ENCODE assay signal across 1 cellular context in the genomic region with DNA sequence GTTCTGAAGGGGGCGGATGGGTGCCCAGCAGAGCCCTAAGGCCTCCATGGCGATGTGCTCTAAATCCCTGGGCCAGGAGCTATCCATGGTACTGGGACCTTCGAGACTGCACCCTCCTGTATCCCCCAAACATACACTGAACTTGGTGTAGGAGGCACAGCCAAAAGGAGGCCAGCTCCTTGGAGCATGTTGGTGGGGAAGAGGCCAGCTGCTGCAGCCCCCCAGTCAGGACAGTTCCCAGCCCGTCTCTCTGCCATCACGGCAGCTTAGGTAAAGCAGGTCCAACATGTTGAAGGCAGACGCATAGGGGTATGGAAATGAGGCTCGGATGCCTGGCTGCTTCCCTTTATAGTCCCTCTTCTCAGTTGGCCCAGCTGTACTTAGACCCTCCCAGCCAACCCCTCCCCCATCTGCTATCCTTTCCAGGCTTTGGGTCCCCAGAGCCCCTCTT.
TF ChIP-seq lines count a peak whose summit lies in the region.

No MANE protein-coding gene starts in this region.

TF ChIP-seq in WTC11, 78 proteins besides CTCF, POLR2A, EP300 and RAD21 (continued from another document and continues in another):
- no peak for TF ChIP-seq E2F4 (CRISPR knock-in tag; IDR thresholded peaks at IDR 0.05; ENCODE audit: borderline replicate concordance, low read depth)
- peak; percentile 76 for TF ChIP-seq ETV6 (CRISPR knock-in tag; IDR thresholded peaks at IDR 0.05)
- TF ChIP-seq, protein P1, sequence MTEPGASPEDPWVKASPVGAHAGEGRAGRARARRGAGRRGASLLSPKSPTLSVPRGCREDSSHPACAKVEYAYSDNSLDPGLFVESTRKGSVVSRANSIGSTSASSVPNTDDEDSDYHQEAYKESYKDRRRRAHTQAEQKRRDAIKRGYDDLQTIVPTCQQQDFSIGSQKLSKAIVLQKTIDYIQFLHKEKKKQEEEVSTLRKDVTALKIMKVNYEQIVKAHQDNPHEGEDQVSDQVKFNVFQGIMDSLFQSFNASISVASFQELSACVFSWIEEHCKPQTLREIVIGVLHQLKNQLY (CRISPR knock-in tag; IDR thresholded peaks at IDR 0.05), result no peak
- TF ChIP-seq, protein P2, sequence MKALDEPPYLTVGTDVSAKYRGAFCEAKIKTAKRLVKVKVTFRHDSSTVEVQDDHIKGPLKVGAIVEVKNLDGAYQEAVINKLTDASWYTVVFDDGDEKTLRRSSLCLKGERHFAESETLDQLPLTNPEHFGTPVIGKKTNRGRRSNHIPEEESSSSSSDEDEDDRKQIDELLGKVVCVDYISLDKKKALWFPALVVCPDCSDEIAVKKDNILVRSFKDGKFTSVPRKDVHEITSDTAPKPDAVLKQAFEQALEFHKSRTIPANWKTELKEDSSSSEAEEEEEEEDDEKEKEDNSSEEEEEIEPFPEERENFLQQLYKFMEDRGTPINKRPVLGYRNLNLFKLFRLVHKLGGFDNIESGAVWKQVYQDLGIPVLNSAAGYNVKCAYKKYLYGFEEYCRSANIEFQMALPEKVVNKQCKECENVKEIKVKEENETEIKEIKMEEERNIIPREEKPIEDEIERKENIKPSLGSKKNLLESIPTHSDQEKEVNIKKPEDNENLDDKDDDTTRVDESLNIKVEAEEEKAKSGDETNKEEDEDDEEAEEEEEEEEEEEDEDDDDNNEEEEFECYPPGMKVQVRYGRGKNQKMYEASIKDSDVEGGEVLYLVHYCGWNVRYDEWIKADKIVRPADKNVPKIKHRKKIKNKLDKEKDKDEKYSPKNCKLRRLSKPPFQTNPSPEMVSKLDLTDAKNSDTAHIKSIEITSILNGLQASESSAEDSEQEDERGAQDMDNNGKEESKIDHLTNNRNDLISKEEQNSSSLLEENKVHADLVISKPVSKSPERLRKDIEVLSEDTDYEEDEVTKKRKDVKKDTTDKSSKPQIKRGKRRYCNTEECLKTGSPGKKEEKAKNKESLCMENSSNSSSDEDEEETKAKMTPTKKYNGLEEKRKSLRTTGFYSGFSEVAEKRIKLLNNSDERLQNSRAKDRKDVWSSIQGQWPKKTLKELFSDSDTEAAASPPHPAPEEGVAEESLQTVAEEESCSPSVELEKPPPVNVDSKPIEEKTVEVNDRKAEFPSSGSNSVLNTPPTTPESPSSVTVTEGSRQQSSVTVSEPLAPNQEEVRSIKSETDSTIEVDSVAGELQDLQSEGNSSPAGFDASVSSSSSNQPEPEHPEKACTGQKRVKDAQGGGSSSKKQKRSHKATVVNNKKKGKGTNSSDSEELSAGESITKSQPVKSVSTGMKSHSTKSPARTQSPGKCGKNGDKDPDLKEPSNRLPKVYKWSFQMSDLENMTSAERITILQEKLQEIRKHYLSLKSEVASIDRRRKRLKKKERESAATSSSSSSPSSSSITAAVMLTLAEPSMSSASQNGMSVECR (CRISPR knock-in tag; IDR thresholded peaks at IDR 0.05; ENCODE audit: borderline replicate concordance), result peak; percentile 96
- TF ChIP-seq TCF7 (CRISPR knock-in tag; IDR thresholded peaks at IDR 0.05; ENCODE audit: low read depth), result no peak
- TF ChIP-seq, protein P3, sequence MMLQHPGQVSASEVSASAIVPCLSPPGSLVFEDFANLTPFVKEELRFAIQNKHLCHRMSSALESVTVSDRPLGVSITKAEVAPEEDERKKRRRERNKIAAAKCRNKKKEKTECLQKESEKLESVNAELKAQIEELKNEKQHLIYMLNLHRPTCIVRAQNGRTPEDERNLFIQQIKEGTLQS (CRISPR knock-in tag; conservative IDR thresholded peaks at IDR 0.05), result no peak
- TF ChIP-seq AR (CRISPR knock-in tag; IDR thresholded peaks at IDR 0.05), result no peak
- TF ChIP-seq HMGA2 (CRISPR knock-in tag; IDR thresholded peaks at IDR 0.05), result no peak
- no peak for TF ChIP-seq EMX1 (CRISPR knock-in tag; IDR thresholded peaks at IDR 0.05)
- no peak for TF ChIP-seq FOXJ3 (CRISPR knock-in tag; IDR thresholded peaks at IDR 0.05; ENCODE audit: borderline replicate concordance)
- TF ChIP-seq FOXK1 (CRISPR knock-in tag; IDR thresholded peaks at IDR 0.05), result peak; percentile 76
- no peak for TF ChIP-seq ZBTB21 (CRISPR knock-in tag; IDR thresholded peaks at IDR 0.05; ENCODE audit: borderline replicate concordance)
- TF ChIP-seq JAZF1 (CRISPR knock-in tag; IDR thresholded peaks at IDR 0.05), result no peak
- no peak for TF ChIP-seq MXD4 (CRISPR knock-in tag; IDR thresholded peaks at IDR 0.05; ENCODE audit: borderline replicate concordance)
- TF ChIP-seq CDX4 (CRISPR knock-in tag; IDR thresholded peaks at IDR 0.05; ENCODE audit: borderline replicate concordance), result no peak
- no peak for TF ChIP-seq ZNF396 (CRISPR knock-in tag; IDR thresholded peaks at IDR 0.05; ENCODE audit: borderline replicate concordance)
- TF ChIP-seq OVOL2 (CRISPR knock-in tag; IDR thresholded peaks at IDR 0.05; ENCODE audit: borderline replicate concordance), result no peak
- TF ChIP-seq CREM (CRISPR knock-in tag; IDR thresholded peaks at IDR 0.05), result peak; percentile 85; the same call in 1 of the 2 replicates
- TF ChIP-seq ZNF263 (CRISPR knock-in tag; IDR thresholded peaks at IDR 0.05; ENCODE audit: low read depth), result no peak
- no peak for TF ChIP-seq NFATC4 (CRISPR knock-in tag; IDR thresholded peaks at IDR 0.05)
- TF ChIP-seq, protein P4, sequence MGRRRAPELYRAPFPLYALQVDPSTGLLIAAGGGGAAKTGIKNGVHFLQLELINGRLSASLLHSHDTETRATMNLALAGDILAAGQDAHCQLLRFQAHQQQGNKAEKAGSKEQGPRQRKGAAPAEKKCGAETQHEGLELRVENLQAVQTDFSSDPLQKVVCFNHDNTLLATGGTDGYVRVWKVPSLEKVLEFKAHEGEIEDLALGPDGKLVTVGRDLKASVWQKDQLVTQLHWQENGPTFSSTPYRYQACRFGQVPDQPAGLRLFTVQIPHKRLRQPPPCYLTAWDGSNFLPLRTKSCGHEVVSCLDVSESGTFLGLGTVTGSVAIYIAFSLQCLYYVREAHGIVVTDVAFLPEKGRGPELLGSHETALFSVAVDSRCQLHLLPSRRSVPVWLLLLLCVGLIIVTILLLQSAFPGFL (CRISPR knock-in tag; IDR thresholded peaks at IDR 0.05; ENCODE audit: borderline replicate concordance), result no peak
- TF ChIP-seq, protein P5, sequence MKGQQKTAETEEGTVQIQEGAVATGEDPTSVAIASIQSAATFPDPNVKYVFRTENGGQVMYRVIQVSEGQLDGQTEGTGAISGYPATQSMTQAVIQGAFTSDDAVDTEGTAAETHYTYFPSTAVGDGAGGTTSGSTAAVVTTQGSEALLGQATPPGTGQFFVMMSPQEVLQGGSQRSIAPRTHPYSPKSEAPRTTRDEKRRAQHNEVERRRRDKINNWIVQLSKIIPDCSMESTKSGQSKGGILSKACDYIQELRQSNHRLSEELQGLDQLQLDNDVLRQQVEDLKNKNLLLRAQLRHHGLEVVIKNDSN (CRISPR knock-in tag; IDR thresholded peaks at IDR 0.05), result peak; percentile 64; the same call in 1 of the 2 replicates
- 0 out of 2 replicates have a peak, but pooled peaks have one; percentile 42 for TF ChIP-seq ZNF317 (CRISPR knock-in tag; IDR thresholded peaks at IDR 0.05; ENCODE audit: borderline replicate concordance, low read depth)
- TF ChIP-seq, protein P6, sequence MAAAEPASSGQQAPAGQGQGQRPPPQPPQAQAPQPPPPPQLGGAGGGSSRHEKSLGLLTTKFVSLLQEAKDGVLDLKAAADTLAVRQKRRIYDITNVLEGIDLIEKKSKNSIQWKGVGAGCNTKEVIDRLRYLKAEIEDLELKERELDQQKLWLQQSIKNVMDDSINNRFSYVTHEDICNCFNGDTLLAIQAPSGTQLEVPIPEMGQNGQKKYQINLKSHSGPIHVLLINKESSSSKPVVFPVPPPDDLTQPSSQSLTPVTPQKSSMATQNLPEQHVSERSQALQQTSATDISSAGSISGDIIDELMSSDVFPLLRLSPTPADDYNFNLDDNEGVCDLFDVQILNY (CRISPR knock-in tag; IDR thresholded peaks at IDR 0.05), result 0 out of 2 replicates have a peak, but pooled peaks have one; percentile 33
- peak; percentile 94; the same call in 1 of the 2 replicates for TF ChIP-seq SMAD3 (CRISPR knock-in tag; IDR thresholded peaks at IDR 0.05; ENCODE audit: borderline replicate concordance)
- TF ChIP-seq, protein P7, sequence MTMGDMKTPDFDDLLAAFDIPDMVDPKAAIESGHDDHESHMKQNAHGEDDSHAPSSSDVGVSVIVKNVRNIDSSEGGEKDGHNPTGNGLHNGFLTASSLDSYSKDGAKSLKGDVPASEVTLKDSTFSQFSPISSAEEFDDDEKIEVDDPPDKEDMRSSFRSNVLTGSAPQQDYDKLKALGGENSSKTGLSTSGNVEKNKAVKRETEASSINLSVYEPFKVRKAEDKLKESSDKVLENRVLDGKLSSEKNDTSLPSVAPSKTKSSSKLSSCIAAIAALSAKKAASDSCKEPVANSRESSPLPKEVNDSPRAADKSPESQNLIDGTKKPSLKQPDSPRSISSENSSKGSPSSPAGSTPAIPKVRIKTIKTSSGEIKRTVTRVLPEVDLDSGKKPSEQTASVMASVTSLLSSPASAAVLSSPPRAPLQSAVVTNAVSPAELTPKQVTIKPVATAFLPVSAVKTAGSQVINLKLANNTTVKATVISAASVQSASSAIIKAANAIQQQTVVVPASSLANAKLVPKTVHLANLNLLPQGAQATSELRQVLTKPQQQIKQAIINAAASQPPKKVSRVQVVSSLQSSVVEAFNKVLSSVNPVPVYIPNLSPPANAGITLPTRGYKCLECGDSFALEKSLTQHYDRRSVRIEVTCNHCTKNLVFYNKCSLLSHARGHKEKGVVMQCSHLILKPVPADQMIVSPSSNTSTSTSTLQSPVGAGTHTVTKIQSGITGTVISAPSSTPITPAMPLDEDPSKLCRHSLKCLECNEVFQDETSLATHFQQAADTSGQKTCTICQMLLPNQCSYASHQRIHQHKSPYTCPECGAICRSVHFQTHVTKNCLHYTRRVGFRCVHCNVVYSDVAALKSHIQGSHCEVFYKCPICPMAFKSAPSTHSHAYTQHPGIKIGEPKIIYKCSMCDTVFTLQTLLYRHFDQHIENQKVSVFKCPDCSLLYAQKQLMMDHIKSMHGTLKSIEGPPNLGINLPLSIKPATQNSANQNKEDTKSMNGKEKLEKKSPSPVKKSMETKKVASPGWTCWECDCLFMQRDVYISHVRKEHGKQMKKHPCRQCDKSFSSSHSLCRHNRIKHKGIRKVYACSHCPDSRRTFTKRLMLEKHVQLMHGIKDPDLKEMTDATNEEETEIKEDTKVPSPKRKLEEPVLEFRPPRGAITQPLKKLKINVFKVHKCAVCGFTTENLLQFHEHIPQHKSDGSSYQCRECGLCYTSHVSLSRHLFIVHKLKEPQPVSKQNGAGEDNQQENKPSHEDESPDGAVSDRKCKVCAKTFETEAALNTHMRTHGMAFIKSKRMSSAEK (CRISPR knock-in tag; IDR thresholded peaks at IDR 0.05; ENCODE audit: borderline replicate concordance), result no peak
- TF ChIP-seq TP53 (CRISPR knock-in tag; IDR thresholded peaks at IDR 0.05), result peak; percentile 67; the same call in 1 of the 2 replicates
- TF ChIP-seq SP1 (CRISPR knock-in tag; conservative IDR thresholded peaks at IDR 0.05), result 0 out of 2 replicates have a peak, but pooled peaks have one; percentile 21
- peak; percentile 66; the same call in 1 of the 2 replicates for TF ChIP-seq ZBTB43 (CRISPR knock-in tag; IDR thresholded peaks at IDR 0.05)
- no peak for TF ChIP-seq SOX15 (CRISPR knock-in tag; IDR thresholded peaks at IDR 0.05)
- TF ChIP-seq GABPB1 (CRISPR knock-in tag; IDR thresholded peaks at IDR 0.05), result no peak
- TF ChIP-seq FOXP1 (CRISPR knock-in tag; IDR thresholded peaks at IDR 0.05; ENCODE audit: borderline replicate concordance), result no peak
- TF ChIP-seq ZNF671 (CRISPR knock-in tag; IDR thresholded peaks at IDR 0.05), result no peak
- peak; percentile 83; the same call in 1 of the 2 replicates for TF ChIP-seq TEAD4 (CRISPR knock-in tag; IDR thresholded peaks at IDR 0.05)
- TF ChIP-seq IRF1 (CRISPR knock-in tag; IDR thresholded peaks at IDR 0.05), result peak; percentile 85; the same call in 1 of the 2 replicates
